In the genomic region with DNA sequence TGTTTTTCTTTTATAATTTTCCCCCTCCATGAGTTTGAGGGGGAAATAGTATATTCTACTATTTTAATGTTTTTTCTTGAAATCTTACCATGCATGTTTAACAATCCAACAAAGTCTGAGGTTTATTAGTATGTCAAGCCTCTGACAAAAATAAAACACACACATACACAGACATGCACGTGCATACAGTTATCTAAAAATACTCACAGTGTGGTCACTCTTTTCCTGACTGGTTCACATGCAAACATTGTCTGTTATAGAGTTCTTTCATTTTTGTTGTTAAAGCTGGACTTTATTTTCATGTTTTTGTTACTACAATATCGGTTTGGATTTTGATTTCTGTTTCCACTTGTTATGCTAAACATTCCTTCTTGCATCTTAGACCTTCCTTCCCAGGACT, we compare ENCODE assay signal across 19 cellular contexts. TPM values are rescaled to one million over a fixed set of nuclear protein-coding genes. Genes with fewer than 3 reads are reported as not detected.
"Had no signal": no experiment of that assay in that cellular context is flagged by ENCODE, and none has a peak within 500 bp of the region (broad histone marks: within the 10 kb centered on the region; RNA-seq: fewer than 3 reads in every experiment).

No MANE protein-coding gene starts in this region.

- H3K36me3 ChIP-seq: gastroesophageal sphincter, left lung, lower lobe of right lung, neural progenitor cell, ovary, right atrium auricular region, sigmoid colon, thyroid gland, upper lobe of left lung, vagina had no signal

- ATAC-seq: esophagus mucosa; gastroesophageal sphincter; left lung; lower lobe of right lung; natural killer cell treated with Interleukin-12 subunit alpha and Interleukin-12 subunit beta and Interleukin-15 and Interleukin-18, amount 100 ng/mL, for 72 hours had no signal

- H3K4me2 ChIP-seq: neural progenitor cell had no signal

- H3K9me3 ChIP-seq: gastroesophageal sphincter, lower lobe of right lung, ovary, right atrium auricular region, sigmoid colon, thyroid gland, upper lobe of left lung, vagina had no signal

- DNase-seq: effector memory CD4-positive, alpha-beta T cell; glutamatergic neuron; left lung; lower lobe of right lung; nucleus accumbens; ovary; sigmoid colon; small intestine; stimulated activated CD4-positive, alpha-beta T cell treated with anti-CD3 and anti-CD28 coated beads, Interleukin-12 subunit alpha, Interleukin-12 subunit beta, amount 100 ng/mL, for 4 hours; stimulated activated naive CD4-positive, alpha-beta T cell treated with Interleukin-2 at 50 U/mL for 16 hours; thyroid gland; upper lobe of left lung had no signal

- H3K4me1 ChIP-seq: gastroesophageal sphincter, left lung, lower lobe of right lung, neural progenitor cell, right atrium auricular region, sigmoid colon, thyroid gland, upper lobe of left lung, vagina had no signal

- H3K27me3 ChIP-seq: gastroesophageal sphincter, left lung, neural progenitor cell, ovary, right atrium auricular region, sigmoid colon, thyroid gland, upper lobe of left lung, vagina had no signal

- H3K27ac ChIP-seq: gastroesophageal sphincter, left lung, lower lobe of right lung, neural progenitor cell, ovary, right atrium auricular region, sigmoid colon, thyroid gland, upper lobe of left lung, vagina had no signal

- H3K9ac ChIP-seq: neural progenitor cell had no signal

- H2AFZ ChIP-seq: neural progenitor cell had no signal

- H3K4me3 ChIP-seq: gastroesophageal sphincter, left lung, lower lobe of right lung, neural progenitor cell, ovary, right atrium auricular region, sigmoid colon, thyroid gland, upper lobe of left lung, vagina had no signal

RNA-seq across cellular contexts. Expression of gene IQCJ, which starts 30.7 kb away (rescaled TPM):
- polyA plus RNA-seq: keratinocyte, ovary, sigmoid colon, small intestine had no signal
